Comparison of ENCODE assay signal across 1 cellular context in the genomic region with DNA sequence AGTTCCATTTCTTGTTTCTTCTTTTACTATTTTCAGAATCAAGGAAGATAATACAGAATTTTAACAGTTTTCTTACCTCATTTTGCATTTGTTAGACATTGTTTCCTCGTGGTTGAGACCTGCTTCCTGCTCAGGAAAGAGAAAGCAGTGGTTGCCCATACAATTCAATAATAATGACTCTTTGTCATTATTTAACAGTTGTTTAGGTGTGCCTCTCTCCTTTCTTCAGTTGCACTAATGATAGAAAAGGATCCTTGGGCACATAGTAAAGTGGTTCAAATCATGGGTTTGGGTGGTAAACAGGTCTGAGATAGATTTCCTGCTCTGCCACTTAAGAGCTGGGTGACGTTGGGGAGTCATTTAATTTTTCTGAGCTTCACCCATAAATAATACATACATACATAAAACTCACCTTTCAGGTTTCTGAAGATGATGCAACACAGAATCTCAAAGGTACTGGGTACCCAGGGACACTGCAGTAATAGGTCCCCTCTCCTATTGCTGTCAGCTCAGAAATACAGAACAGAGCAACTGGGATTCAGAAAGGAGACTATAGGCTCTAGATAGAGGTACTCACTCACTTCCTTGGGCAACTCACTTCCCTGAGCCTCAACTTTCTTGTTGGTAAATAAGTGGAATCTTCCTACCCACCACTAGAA.
TF ChIP-seq lines count a peak whose summit lies in the region.

No MANE protein-coding gene starts in this region.

TF ChIP-seq in H1, 55 proteins besides CTCF, POLR2A, EP300 and RAD21 (continued from another document):
- TF ChIP-seq, protein P1, sequence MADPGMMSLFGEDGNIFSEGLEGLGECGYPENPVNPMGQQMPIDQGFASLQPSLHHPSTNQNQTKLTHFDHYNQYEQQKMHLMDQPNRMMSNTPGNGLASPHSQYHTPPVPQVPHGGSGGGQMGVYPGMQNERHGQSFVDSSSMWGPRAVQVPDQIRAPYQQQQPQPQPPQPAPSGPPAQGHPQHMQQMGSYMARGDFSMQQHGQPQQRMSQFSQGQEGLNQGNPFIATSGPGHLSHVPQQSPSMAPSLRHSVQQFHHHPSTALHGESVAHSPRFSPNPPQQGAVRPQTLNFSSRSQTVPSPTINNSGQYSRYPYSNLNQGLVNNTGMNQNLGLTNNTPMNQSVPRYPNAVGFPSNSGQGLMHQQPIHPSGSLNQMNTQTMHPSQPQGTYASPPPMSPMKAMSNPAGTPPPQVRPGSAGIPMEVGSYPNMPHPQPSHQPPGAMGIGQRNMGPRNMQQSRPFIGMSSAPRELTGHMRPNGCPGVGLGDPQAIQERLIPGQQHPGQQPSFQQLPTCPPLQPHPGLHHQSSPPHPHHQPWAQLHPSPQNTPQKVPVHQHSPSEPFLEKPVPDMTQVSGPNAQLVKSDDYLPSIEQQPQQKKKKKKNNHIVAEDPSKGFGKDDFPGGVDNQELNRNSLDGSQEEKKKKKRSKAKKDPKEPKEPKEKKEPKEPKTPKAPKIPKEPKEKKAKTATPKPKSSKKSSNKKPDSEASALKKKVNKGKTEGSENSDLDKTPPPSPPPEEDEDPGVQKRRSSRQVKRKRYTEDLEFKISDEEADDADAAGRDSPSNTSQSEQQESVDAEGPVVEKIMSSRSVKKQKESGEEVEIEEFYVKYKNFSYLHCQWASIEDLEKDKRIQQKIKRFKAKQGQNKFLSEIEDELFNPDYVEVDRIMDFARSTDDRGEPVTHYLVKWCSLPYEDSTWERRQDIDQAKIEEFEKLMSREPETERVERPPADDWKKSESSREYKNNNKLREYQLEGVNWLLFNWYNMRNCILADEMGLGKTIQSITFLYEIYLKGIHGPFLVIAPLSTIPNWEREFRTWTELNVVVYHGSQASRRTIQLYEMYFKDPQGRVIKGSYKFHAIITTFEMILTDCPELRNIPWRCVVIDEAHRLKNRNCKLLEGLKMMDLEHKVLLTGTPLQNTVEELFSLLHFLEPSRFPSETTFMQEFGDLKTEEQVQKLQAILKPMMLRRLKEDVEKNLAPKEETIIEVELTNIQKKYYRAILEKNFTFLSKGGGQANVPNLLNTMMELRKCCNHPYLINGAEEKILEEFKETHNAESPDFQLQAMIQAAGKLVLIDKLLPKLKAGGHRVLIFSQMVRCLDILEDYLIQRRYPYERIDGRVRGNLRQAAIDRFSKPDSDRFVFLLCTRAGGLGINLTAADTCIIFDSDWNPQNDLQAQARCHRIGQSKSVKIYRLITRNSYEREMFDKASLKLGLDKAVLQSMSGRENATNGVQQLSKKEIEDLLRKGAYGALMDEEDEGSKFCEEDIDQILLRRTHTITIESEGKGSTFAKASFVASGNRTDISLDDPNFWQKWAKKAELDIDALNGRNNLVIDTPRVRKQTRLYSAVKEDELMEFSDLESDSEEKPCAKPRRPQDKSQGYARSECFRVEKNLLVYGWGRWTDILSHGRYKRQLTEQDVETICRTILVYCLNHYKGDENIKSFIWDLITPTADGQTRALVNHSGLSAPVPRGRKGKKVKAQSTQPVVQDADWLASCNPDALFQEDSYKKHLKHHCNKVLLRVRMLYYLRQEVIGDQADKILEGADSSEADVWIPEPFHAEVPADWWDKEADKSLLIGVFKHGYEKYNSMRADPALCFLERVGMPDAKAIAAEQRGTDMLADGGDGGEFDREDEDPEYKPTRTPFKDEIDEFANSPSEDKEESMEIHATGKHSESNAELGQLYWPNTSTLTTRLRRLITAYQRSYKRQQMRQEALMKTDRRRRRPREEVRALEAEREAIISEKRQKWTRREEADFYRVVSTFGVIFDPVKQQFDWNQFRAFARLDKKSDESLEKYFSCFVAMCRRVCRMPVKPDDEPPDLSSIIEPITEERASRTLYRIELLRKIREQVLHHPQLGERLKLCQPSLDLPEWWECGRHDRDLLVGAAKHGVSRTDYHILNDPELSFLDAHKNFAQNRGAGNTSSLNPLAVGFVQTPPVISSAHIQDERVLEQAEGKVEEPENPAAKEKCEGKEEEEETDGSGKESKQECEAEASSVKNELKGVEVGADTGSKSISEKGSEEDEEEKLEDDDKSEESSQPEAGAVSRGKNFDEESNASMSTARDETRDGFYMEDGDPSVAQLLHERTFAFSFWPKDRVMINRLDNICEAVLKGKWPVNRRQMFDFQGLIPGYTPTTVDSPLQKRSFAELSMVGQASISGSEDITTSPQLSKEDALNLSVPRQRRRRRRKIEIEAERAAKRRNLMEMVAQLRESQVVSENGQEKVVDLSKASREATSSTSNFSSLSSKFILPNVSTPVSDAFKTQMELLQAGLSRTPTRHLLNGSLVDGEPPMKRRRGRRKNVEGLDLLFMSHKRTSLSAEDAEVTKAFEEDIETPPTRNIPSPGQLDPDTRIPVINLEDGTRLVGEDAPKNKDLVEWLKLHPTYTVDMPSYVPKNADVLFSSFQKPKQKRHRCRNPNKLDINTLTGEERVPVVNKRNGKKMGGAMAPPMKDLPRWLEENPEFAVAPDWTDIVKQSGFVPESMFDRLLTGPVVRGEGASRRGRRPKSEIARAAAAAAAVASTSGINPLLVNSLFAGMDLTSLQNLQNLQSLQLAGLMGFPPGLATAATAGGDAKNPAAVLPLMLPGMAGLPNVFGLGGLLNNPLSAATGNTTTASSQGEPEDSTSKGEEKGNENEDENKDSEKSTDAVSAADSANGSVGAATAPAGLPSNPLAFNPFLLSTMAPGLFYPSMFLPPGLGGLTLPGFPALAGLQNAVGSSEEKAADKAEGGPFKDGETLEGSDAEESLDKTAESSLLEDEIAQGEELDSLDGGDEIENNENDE (IDR thresholded peaks at IDR 0.05; ENCODE audit: insufficient replicate concordance, low read length) = no peak
- TF ChIP-seq BCL11A (IDR thresholded peaks at IDR 0.05; ENCODE audit: low read depth in 2 of 2, low read length in 2 of 2) = no peak
- TF ChIP-seq CBX8 (IDR thresholded peaks at IDR 0.05; ENCODE audit: borderline replicate concordance, low read depth, low read length) = no peak
TF ChIP-seq in H1: peak in this region for 0.
